Comparison of ENCODE assay signal across 7 cellular contexts in the genomic region with DNA sequence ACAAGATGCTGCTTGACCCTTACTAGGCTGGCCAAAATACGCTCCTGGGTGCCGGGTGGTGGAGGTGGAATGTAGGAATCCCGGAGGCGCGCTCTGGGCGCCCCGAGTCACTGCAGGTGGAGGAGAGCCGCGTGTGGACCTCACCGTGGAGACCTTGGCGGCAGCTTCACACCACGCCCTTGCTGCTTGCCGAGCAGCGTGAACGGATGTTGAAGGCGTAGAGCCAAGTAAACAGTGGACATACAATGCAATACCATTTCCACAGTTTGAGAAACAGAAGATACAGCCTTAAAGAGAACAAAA. TPM values are rescaled to one million over a fixed set of nuclear protein-coding genes. Genes with fewer than 3 reads are reported as not detected.
A peak's percentile ranks its signal among the peaks of the same experiment; 100 is the strongest.
DNase-seq lines count a peak whose midpoint lies in the region; ATAC-seq, FAIRE-seq and TF ChIP-seq lines count a peak whose summit lies in the region.

No MANE protein-coding gene starts in this region.

- no peak for TF ChIP-seq POLR2A in K562 (conservative IDR thresholded peaks at IDR 0.05)

- peak overlapping the region; percentile 64 to 77 for H3K4me3 ChIP-seq in SK-N-SH (ENCODE audit: low read depth in 2 of 2, low read length in 1 of 2)
- peak overlapping the region; percentile 63 for H3K4me3 ChIP-seq in K562

- POLR2A ChIA-PET in SK-N-SH (lab: Yijun Ruan, JAX): interaction anchor here (1.1 kb wide), 1 partner anchor 18 kb away, joined by 3 read pairs; no protein-coding TSS in a partner anchor
- POLR2A ChIA-PET in K562 (lab: Yijun Ruan, JAX): interaction anchor here (0.7 to 1.3 kb wide), 4 partner anchors 8 to 277 kb away, joined by 3 to 4 read pairs (median 4); no protein-coding TSS in a partner anchor

- peak overlapping the region; percentile 67 for H3K9ac ChIP-seq in SK-N-SH
- peak overlapping the region; percentile 79 to 92 for H3K9ac ChIP-seq in K562 (ENCODE audit: insufficient read depth in 1 of 2, low read depth in 2 of 2, low read length in 2 of 2)

- H3K9me3 ChIP-seq in SK-N-SH (no peaks in the 10 kb centered on the region), K562 (replicated peaks; ENCODE audit: control insufficient read depth, insufficient read depth, low read depth, low read length) (peaks cover 2% of the 10 kb centered on the region; the same call in 1 of the 2 replicates)

- FAIRE-seq in K562 (lab: Jason Lieb, UNC): peak; percentile 80

- H3K36me3 ChIP-seq in SK-N-SH (replicated peaks in 1 of 2; ENCODE audit: control insufficient read depth in 1 of 2, insufficient read depth in 2 of 2, low read length in 1 of 2): no peaks in the 10 kb centered on the region
- peaks cover 23% of the 10 kb centered on the region; the same call in 2 of the 3 replicates for H3K36me3 ChIP-seq in K562 (ENCODE audit: control insufficient read depth, insufficient read depth, low read length)

- H3F3A ChIP-seq in SK-N-SH (replicated peaks; ENCODE audit: insufficient read depth): peaks cover 21% of the 10 kb centered on the region

- in situ Hi-C loops in K562 (cut with MboI): no loop called here

- intact Hi-C loops in K562 (cut with micrococcal nuclease): loop anchor here (2.0 kb wide), 2 partner anchors 76 to 122 kb away; partner anchors contain the start of gene NUCB2

- H3K4me1 ChIP-seq in SK-N-SH (ENCODE audit: control insufficient read depth in 1 of 2, insufficient read depth in 2 of 2, low read depth in 1 of 2, low read length in 1 of 2) (peaks cover 5 to 14% of the 10 kb centered on the region in 2 experiments; a peak in 3 of 4 replicates), K562 (replicated peaks in 1 of 2; ENCODE audit: control insufficient read depth in 2 of 2, insufficient read depth in 2 of 2, low read length in 2 of 2) (peaks cover 7 to 25% of the 10 kb centered on the region in 2 experiments; a peak in 4 of 5 replicates)

- H2AFZ ChIP-seq in SK-N-SH (ENCODE audit: low read depth): peak overlapping the region; percentile 96
- peak overlapping the region; percentile 88 for H2AFZ ChIP-seq in K562 (ENCODE audit: low read depth, low read length)

- 1% methylated on average over 16 of the region's 16 CpGs for WGBS in SK-N-SH (ENCODE audit: low lambda C conversion rate)
- WGBS in K562 (ENCODE audit: insufficient coverage, low coverage, missing lambda C conversion rate): 0% methylated on average over 16 of the region's 16 CpGs

- TF ChIP-seq RAD21 in SK-N-SH (IDR thresholded peaks at IDR 0.05; ENCODE audit: low read length) (no peak), K562 (CRISPR knock-in tag; conservative IDR thresholded peaks at IDR 0.05 in 1 of 2, IDR thresholded peaks at IDR 0.05 in 1 of 2) (no peak)

- ATAC-seq in GM18502 (IDR thresholded peaks at IDR 0.05; ENCODE audit: poor library complexity, unreplicated experiment) (peak; percentile 37), HG03460 (IDR thresholded peaks at IDR 0.05; ENCODE audit: unreplicated experiment) (peak; percentile 33), K562 (peak; percentile 68), GM19467 (IDR thresholded peaks at IDR 0.05; ENCODE audit: unreplicated experiment) (no peak)

- H3K27ac ChIP-seq in SK-N-SH (ENCODE audit: low read depth in 2 of 2, low read length in 1 of 2): peak overlapping the region; percentile 59 to 84; a peak in 3 of 4 replicates
- H3K27ac ChIP-seq in K562 (ENCODE audit: extremely low read depth, low read depth, low read length): peak overlapping the region; percentile 74

- peak overlapping the region; percentile 95 for H3K4me2 ChIP-seq in SK-N-SH
- peak overlapping the region; percentile 83 for H3K4me2 ChIP-seq in K562 (ENCODE audit: insufficient read depth, low read length)

- no peaks in the 10 kb centered on the region for H3K9me1 ChIP-seq in K562 (ENCODE audit: control insufficient read depth, insufficient read depth, low read length)

- CTCF ChIA-PET in SK-N-SH (lab: Yijun Ruan, JAX) (interaction anchor here (1.1 to 3.3 kb wide), 9 partner anchors 13 to 378 kb away, joined by 3 to 32 read pairs (median 6); no protein-coding TSS in a partner anchor), K562 (lab: Yijun Ruan, JAX; ENCODE audit: low intra/inter-chr PET ratio) (no interaction called here)

- H4K20me1 ChIP-seq in SK-N-SH (ENCODE audit: insufficient read depth): no peaks in the 10 kb centered on the region
- H4K20me1 ChIP-seq in K562 (replicated peaks; ENCODE audit: control insufficient read depth, insufficient read depth, low read length): no peaks in the 10 kb centered on the region

- H3K27me3 ChIP-seq in SK-N-SH (ENCODE audit: insufficient read depth) (no peaks in the 10 kb centered on the region), K562 (ENCODE audit: control insufficient read depth in 2 of 2, insufficient read depth in 2 of 2, low read length in 2 of 2) (no peaks in the 10 kb centered on the region)

- TF ChIP-seq EP300 in SK-N-SH (IDR thresholded peaks at IDR 0.05; ENCODE audit: borderline replicate concordance in 1 of 2, low read depth in 1 of 2, low read length in 1 of 2) (no peak), K562 (IDR thresholded peaks at IDR 0.05; ENCODE audit: low read length) (no peak)

- no peaks in the 10 kb centered on the region for H3K9me2 ChIP-seq in SK-N-SH

- no TSS peak for BruUV-seq in K562 (replicated peaks; lab: Mats Ljungman, UMichigan)

- DNase-seq in SK-N-SH (peak; percentile 52), K562 (ENCODE audit: extremely low read depth in 1 of 4, low spot score in 3 of 4) (peak; percentile 48 to 78 (median 60)), iPS-NIHi11 (ENCODE audit: low spot score) (peak; percentile 43)
- peak in 2 of 3 donors; percentile 21 to 23 for DNase-seq in stimulated activated CD4-positive, alpha-beta T cell treated with anti-CD3 and anti-CD28 coated beads, Interleukin-12 subunit alpha, Interleukin-12 subunit beta, amount 100 ng/mL, for 48 hours (ENCODE audit: low read depth in 2 of 3, low spot score in 1 of 3)

- no peak for TF ChIP-seq CTCF in SK-N-SH (IDR thresholded peaks at IDR 0.05)
- 0 out of 6 replicates have a peak, but pooled peaks of 1 of the 3 experiments have one; percentile 16 for TF ChIP-seq CTCF in K562 (IDR thresholded peaks at IDR 0.05 in 2 of 3, conservative IDR thresholded peaks at IDR 0.05 in 1 of 3; ENCODE audit: insufficient read depth in 2 of 3, low read depth in 1 of 3, low read length in 3 of 3)

- H3K79me2 ChIP-seq in SK-N-SH (ENCODE audit: insufficient read depth) (no peaks in the 10 kb centered on the region), K562 (ENCODE audit: control insufficient read depth, insufficient read depth, low read length) (peaks cover 51% of the 10 kb centered on the region)

TF ChIP-seq in SK-N-SH, 30 proteins besides CTCF, POLR2A, EP300 and RAD21 (continues in another document):
- no peak for TF ChIP-seq ELF1 (IDR thresholded peaks at IDR 0.05)

TF ChIP-seq in K562, 482 proteins besides CTCF, POLR2A, EP300 and RAD21 (continues in another document):
- TF ChIP-seq ZNF274 (IDR thresholded peaks at IDR 0.05; ENCODE audit: borderline replicate concordance, low read depth, low read length): no peak
- TF ChIP-seq RBM15 (IDR thresholded peaks at IDR 0.05; ENCODE audit: insufficient read depth, low read length): no peak

RNA-seq across cellular contexts. Expression of gene NCR3LG1, which starts 1.3 kb away (rescaled TPM):
- 0.67 and 1.2 TPM in 2 replicates for polyA plus RNA-seq in SK-N-SH (2012; rRNA removed)
- polyA plus RNA-seq in SK-N-SH (2012; cell fraction: cytosol; rRNA removed): 0.41 and 0.52 TPM in 2 replicates
- polyA plus RNA-seq in SK-N-SH (2012; cell fraction: nucleus; rRNA removed): 2.1 and 3.6 TPM in 2 replicates
- total RNA-seq in K562 (2011; cell fraction: chromatin; rRNA removed; ENCODE audit: low replicate concordance): 39.2 and 56.4 TPM in 2 replicates
- 30.5 and 32.8 TPM in 2 replicates for total RNA-seq in K562 (2011; cell fraction: nucleolus; rRNA removed)
- total RNA-seq in K562 (2011; cell fraction: nucleoplasm; rRNA removed): 52.4 and 80.8 TPM in 2 replicates
- 23.7 and 28.4 TPM in 2 replicates for total RNA-seq in K562 (2014; rRNA removed)
- total RNA-seq in K562 (2014; rRNA removed; fragmentation: Illumina TruSeq; extraction: Trizol): 39.8 and 45.1 TPM in 2 replicates
- total RNA-seq in K562 (2015; rRNA removed; fragmentation: Illumina TruSeq; extraction: Trizol): 36.2 and 38.1 TPM in 2 replicates
- total RNA-seq in K562 (2021): 31.5 and 32.4 TPM in 2 replicates
- polyA plus RNA-seq in K562 (2011; rRNA removed): 21.5 and 25.1 TPM in 2 replicates
- polyA plus RNA-seq in K562 (2011; cell fraction: cytosol; rRNA removed): 10.8 and 15.1 TPM in 2 replicates
- 19.9 and 26.2 TPM in 2 replicates for polyA plus RNA-seq in K562 (2011; cell fraction: nucleus; rRNA removed)
- 8.6 and 13.8 TPM in 2 replicates for polyA plus RNA-seq in K562 (2012)
- polyA plus RNA-seq in K562 (2014; fragmentation: Illumina TruSeq; extraction: Trizol): 30.8 and 33.8 TPM in 2 replicates
- 1 to 10 TPM; 4.1 to 6.6 TPM for polyA plus RNA-seq in K562 (2014; fragmentation: Nextera tagmentation; extraction: Ambion mirVana)
- polyA plus RNA-seq in K562 (2014; rRNA removed): 13.8 and 17.3 TPM in 2 replicates
- polyA minus RNA-seq in K562 (2011; rRNA and poly(A)+ RNA removed): 59.3 and 62.8 TPM in 2 replicates
- 33.5 and 36.6 TPM in 2 replicates for polyA minus RNA-seq in K562 (2011; cell fraction: cytosol; rRNA and poly(A)+ RNA removed)
- 14.7 and 24.0 TPM in 2 replicates for polyA minus RNA-seq in K562 (2011; cell fraction: nucleus; rRNA and poly(A)+ RNA removed)

RNA-seq across cellular contexts. Expression of gene KCNJ11, which starts 35.6 kb away (rescaled TPM):
- 0.13 and 0.23 TPM in 2 replicates for polyA plus RNA-seq in SK-N-SH (2012; rRNA removed)
- 0.09 and 0.22 TPM in 2 replicates for polyA plus RNA-seq in SK-N-SH (2012; cell fraction: cytosol; rRNA removed)
- polyA plus RNA-seq in SK-N-SH (2012; cell fraction: nucleus; rRNA removed): 0.23 and 0.35 TPM in 2 replicates
- total RNA-seq in K562 (2011; cell fraction: chromatin; rRNA removed; ENCODE audit: low replicate concordance): 2.1 and 9.1 TPM in 2 replicates
- total RNA-seq in K562 (2011; cell fraction: nucleolus; rRNA removed): 11.7 and 13.2 TPM in 2 replicates
- 5.3 and 6.8 TPM in 2 replicates for total RNA-seq in K562 (2011; cell fraction: nucleoplasm; rRNA removed)
- 1.6 and 2.7 TPM in 2 replicates for total RNA-seq in K562 (2014; rRNA removed)
- 0.41 and 0.62 TPM in 2 replicates for total RNA-seq in K562 (2014; rRNA removed; fragmentation: Illumina TruSeq; extraction: Trizol)
- total RNA-seq in K562 (2015; rRNA removed; fragmentation: Illumina TruSeq; extraction: Trizol): 0.54 and 0.60 TPM in 2 replicates
- 3.3 and 3.7 TPM in 2 replicates for total RNA-seq in K562 (2021)
- 0.85 and 1.8 TPM in 2 replicates for polyA plus RNA-seq in K562 (2011; rRNA removed)
- 1.7 and 2.6 TPM in 2 replicates for polyA plus RNA-seq in K562 (2011; cell fraction: cytosol; rRNA removed)
- 2.1 and 2.6 TPM in 2 replicates for polyA plus RNA-seq in K562 (2011; cell fraction: nucleus; rRNA removed)
- polyA plus RNA-seq in K562 (2012): 1.5 and 4.7 TPM in 2 replicates
- polyA plus RNA-seq in K562 (2014; fragmentation: Illumina TruSeq; extraction: Trizol): 1.4 and 3.1 TPM in 2 replicates
- not detected for polyA plus RNA-seq in K562 (2014; fragmentation: Nextera tagmentation; extraction: Ambion mirVana)
- 0.86 and 2.7 TPM in 2 replicates for polyA plus RNA-seq in K562 (2014; rRNA removed)
- polyA minus RNA-seq in K562 (2011; rRNA and poly(A)+ RNA removed): 1.2 and 2.7 TPM in 2 replicates
- polyA minus RNA-seq in K562 (2011; cell fraction: cytosol; rRNA and poly(A)+ RNA removed): 5.3 and 5.6 TPM in 2 replicates
- 2.1 and 3.0 TPM in 2 replicates for polyA minus RNA-seq in K562 (2011; cell fraction: nucleus; rRNA and poly(A)+ RNA removed)
